8 cellular contexts compared by ENCODE assay signal in genomic region chrX:121047461-121048419, GRCh38. TPM values are rescaled to one million over a fixed set of nuclear protein-coding genes. Genes with fewer than 3 reads are reported as not detected.
DNase-seq lines count a peak whose midpoint lies in the region; ATAC-seq and TF ChIP-seq lines count a peak whose summit lies in the region.
"Not testable (repeated sequence)": the region's sequence is repeated elsewhere in the genome, so short reads cannot be mapped to it uniquely, and the experiment has no call there.

Gene GLUD2 (plus strand): TSS chrX:121047610. CDS start chrX:121047685, 75 bp downstream.

- H3K36me3 ChIP-seq in BJ (ENCODE audit: control insufficient read depth, insufficient read depth, low read length): not testable (repeated sequence)

- not testable (repeated sequence) for H3K4me3 Mint-ChIP-seq in activated naive CD8-positive, alpha-beta T cell treated with anti-CD3 and anti-CD28 coated beads for 36 hours
- peak within 1 kb of the TSS in 2 of 8 donors; percentile 16 to 37 for H3K4me3 Mint-ChIP-seq in naive B cell

- H3K36me3 Mint-ChIP-seq in activated naive CD8-positive, alpha-beta T cell treated with anti-CD3 and anti-CD28 coated beads for 36 hours; naive B cell: not testable (repeated sequence)

- not testable (repeated sequence) for H3K27ac Mint-ChIP-seq in activated naive CD8-positive, alpha-beta T cell treated with anti-CD3 and anti-CD28 coated beads for 36 hours; naive B cell

- POLR2A ChIA-PET in BJ (lab: Charles Lee): not testable (repeated sequence)

- H3K27me3 ChIP-seq in BJ (ENCODE audit: control insufficient read depth, insufficient read depth, low read length): not testable (repeated sequence)

- not testable (repeated sequence) for DNase-seq in BJ (ENCODE audit: low read depth); naive B cell
- peak; percentile 22 for DNase-seq in NCI-H510A treated with DMSO at 0.1 percent for 48 hours (lab: John Stamatoyannopoulos, UW)
- DNase-seq in activated naive CD8-positive, alpha-beta T cell treated with anti-CD3 and anti-CD28 coated beads for 36 hours: peak; percentile 0
- peak; percentile 7 for DNase-seq in epithelial cell of esophagus (ENCODE audit: low read depth)
- peak; percentile 7 for DNase-seq in iPS DF 19.7 (ENCODE audit: low read depth, low spot score)
- peak; percentile 40 for DNase-seq in stimulated activated CD8-positive, alpha-beta memory T cell treated with anti-CD3 and anti-CD28 coated beads, Interleukin-4, amount 100 ng/mL, for 48 hours

- ATAC-seq in GM19351 (IDR thresholded peaks at IDR 0.05; ENCODE audit: unreplicated experiment): peak; percentile 84
- ATAC-seq in naive B cell (ENCODE audit: low read depth in 2 of 2): peak; percentile 50 to 56

- CTCF ChIA-PET in BJ (lab: Yijun Ruan, JAX): not testable (repeated sequence)

- H3K4me3 ChIP-seq in BJ (ENCODE audit: low read depth, low read length): peak within 1 kb of the TSS; percentile 46
- peak within 1 kb of the TSS; percentile 15 for H3K4me3 ChIP-seq in epithelial cell of esophagus (ENCODE audit: low read length)

- not testable (repeated sequence) for H3K4me1 Mint-ChIP-seq in activated naive CD8-positive, alpha-beta T cell treated with anti-CD3 and anti-CD28 coated beads for 36 hours; naive B cell

- not testable (repeated sequence) for H3K9me3 Mint-ChIP-seq in activated naive CD8-positive, alpha-beta T cell treated with anti-CD3 and anti-CD28 coated beads for 36 hours
- peaks cover 2 to 33% (median 4%) of the 10 kb centered on the region in 7 donors for H3K9me3 Mint-ChIP-seq in naive B cell

- H3K27me3 Mint-ChIP-seq in activated naive CD8-positive, alpha-beta T cell treated with anti-CD3 and anti-CD28 coated beads for 36 hours: peaks cover 20% of the 10 kb centered on the region
- peaks cover 13 to 19% (median 18%) of the 10 kb centered on the region in 3 donors for H3K27me3 Mint-ChIP-seq in naive B cell

- TF ChIP-seq CTCF in BJ (IDR thresholded peaks at IDR 0.05; ENCODE audit: insufficient read depth, low read depth, low read length) (peak; percentile 50; the same call in 1 of the 2 replicates), epithelial cell of esophagus (IDR thresholded peaks at IDR 0.05; ENCODE audit: insufficient read depth, low read depth, low read length, missing control alignments) (peak; percentile 13)

RNA-seq across cellular contexts. Expression of gene GLUD2, which starts in this region (rescaled TPM):
- 1.6 and 1.8 TPM in 2 replicates for polyA plus RNA-seq in BJ (2011; rRNA removed)
- polyA minus RNA-seq in BJ (2011; rRNA and poly(A)+ RNA removed): 1.3 and 1.4 TPM in 2 replicates
- under 1 TPM; 0.14 to 0.21 TPM for total RNA-seq in activated naive CD8-positive, alpha-beta T cell treated with anti-CD3 and anti-CD28 coated beads for 36 hours
- polyA plus RNA-seq in naive B cell (ENCODE audit: low read depth in 6 of 6): under 1 TPM; 0.19 to 0.55 (median 0.42) TPM

Comparison
In these comparisons a context has a peak if more than half of its experiments do, and no peak if none do; other contexts are left out.
1. Peak in DNase-seq in activated naive CD8-positive, alpha-beta T cell treated with anti-CD3 and anti-CD28 coated beads for 36 hours; RNA of the gene not detected or under 1 TPM.
2. Peak in ATAC-seq in naive B cell; RNA of the gene not detected or under 1 TPM.